Comparison of ENCODE assay signal across 1 cellular context in the genomic region with DNA sequence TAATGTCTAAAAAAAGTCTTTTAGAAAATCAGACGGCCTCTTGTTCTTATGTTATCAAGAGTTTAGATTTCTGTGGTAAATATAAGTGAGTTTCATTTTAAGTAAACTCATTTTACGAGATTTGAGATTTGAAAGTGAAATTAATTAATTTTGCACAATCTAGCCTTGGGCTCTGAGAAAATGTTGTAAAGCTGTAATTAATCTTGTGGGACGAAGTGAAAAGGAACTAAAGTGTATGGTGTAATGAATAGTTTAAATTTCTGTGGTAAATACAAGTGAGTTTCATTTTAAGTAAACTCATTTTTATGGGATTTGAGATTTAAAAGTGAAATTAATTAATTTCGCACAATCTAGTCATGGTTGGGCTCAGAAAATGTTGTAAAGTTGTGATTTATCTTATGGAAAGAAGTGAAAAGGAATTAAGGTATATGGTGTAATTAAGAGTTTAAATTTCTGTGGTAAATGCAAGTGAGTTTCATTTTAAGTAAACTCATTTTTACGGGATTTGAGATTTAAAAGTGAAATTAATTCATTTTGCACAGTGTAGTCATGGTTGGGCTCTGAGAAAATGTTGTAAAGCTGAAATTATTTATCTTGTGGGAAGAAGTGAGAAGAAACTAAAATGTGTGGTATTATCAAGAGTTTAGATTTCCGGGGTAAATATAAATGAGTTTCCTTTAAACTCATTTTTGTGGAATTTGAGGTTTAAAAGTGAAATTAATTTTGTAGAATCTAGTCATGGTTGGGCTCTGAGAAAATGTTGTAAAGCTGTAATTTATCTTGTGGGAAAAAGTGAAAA.
TF ChIP-seq lines count a peak whose summit lies in the region.

No MANE protein-coding gene starts in this region.

TF ChIP-seq in HepG2, 621 proteins besides CTCF, POLR2A, EP300 and RAD21 (continued from another document):
- TF ChIP-seq MLX (CRISPR knock-in tag; IDR thresholded peaks at IDR 0.05) (no peak), DNMT3B (CRISPR knock-in tag; conservative IDR thresholded peaks at IDR 0.05) (no peak), KAT8 (CRISPR knock-in tag; IDR thresholded peaks at IDR 0.05) (no peak), NFRKB (IDR thresholded peaks at IDR 0.05) (no peak), NCOA1 (CRISPR knock-in tag; IDR thresholded peaks at IDR 0.05) (no peak)
- TF ChIP-seq, protein P1, sequence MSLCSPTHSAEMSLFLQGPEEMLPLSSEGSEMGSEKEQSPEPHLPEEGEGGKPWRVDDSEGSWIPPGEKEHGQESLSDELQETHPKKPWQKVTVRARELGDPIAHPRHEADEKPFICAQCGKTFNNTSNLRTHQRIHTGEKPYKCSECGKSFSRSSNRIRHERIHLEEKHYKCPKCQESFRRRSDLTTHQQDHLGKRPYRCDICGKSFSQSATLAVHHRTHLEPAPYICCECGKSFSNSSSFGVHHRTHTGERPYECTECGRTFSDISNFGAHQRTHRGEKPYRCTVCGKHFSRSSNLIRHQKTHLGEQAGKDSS (CRISPR knock-in tag; IDR thresholded peaks at IDR 0.05; ENCODE audit: borderline replicate concordance, low read depth), result no peak
- TF ChIP-seq, protein P2, sequence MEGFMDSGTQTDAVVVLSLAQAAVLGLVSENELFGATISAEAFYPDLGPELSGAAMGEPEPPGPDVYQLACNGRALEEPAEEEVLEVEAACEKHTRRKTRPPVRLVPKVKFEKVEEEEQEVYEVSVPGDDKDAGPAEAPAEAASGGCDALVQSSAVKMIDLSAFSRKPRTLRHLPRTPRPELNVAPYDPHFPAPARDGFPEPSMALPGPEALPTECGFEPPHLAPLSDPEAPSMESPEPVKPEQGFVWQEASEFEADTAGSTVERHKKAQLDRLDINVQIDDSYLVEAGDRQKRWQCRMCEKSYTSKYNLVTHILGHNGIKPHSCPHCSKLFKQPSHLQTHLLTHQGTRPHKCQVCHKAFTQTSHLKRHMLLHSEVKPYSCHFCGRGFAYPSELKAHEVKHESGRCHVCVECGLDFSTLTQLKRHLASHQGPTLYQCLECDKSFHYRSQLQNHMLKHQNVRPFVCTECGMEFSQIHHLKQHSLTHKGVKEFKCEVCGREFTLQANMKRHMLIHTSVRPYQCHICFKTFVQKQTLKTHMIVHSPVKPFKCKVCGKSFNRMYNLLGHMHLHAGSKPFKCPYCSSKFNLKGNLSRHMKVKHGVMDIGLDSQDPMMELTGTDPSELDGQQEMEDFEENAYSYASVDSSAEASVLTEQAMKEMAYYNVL (CRISPR knock-in tag; IDR thresholded peaks at IDR 0.05; ENCODE audit: borderline replicate concordance), result no peak
- TF ChIP-seq, protein P3, sequence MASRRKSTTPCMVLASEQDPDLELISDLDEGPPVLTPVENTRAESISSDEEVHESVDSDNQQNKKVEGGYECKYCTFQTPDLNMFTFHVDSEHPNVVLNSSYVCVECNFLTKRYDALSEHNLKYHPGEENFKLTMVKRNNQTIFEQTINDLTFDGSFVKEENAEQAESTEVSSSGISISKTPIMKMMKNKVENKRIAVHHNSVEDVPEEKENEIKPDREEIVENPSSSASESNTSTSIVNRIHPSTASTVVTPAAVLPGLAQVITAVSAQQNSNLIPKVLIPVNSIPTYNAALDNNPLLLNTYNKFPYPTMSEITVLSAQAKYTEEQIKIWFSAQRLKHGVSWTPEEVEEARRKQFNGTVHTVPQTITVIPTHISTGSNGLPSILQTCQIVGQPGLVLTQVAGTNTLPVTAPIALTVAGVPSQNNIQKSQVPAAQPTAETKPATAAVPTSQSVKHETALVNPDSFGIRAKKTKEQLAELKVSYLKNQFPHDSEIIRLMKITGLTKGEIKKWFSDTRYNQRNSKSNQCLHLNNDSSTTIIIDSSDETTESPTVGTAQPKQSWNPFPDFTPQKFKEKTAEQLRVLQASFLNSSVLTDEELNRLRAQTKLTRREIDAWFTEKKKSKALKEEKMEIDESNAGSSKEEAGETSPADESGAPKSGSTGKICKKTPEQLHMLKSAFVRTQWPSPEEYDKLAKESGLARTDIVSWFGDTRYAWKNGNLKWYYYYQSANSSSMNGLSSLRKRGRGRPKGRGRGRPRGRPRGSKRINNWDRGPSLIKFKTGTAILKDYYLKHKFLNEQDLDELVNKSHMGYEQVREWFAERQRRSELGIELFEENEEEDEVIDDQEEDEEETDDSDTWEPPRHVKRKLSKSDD (CRISPR knock-in tag; IDR thresholded peaks at IDR 0.05; ENCODE audit: low read depth), result no peak
